In the genomic region with DNA sequence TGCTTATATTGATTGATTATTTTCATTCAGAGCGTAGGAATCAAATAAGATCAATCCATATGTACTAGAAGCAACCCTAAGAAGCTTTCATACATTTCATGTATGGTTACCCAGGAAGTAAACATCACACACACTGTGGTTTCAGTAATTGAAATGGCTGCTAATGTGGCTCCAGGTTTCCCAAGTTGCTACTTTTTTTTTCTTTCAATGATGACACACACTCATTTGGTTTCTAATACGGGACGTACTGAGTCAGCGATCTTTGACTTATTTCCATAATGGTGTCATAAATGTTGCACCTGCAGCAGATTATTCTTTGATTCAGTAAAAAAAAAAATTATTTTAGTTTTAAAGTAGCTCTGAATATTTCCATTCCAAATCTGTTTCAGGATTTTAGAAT, we compare ENCODE assay signal across 28 cellular contexts.
"Had no signal": no experiment of that assay in that cellular context is flagged by ENCODE, and none has a peak within 500 bp of the region (broad histone marks: within the 10 kb centered on the region; RNA-seq: fewer than 3 reads in every experiment).

No MANE protein-coding gene starts in this region.

- H3K36me3 ChIP-seq: brain microvascular endothelial cell, WERI-Rb-1 had no signal

- H3K27ac ChIP-seq: brain microvascular endothelial cell, coronary artery, WERI-Rb-1 had no signal

- DNase-seq: activated B cell treated with CpG ODN at 0.5 μM for 24 hours; activated CD4-positive, alpha-beta T cell treated with anti-CD3 and anti-CD28 coated beads for 48 hours; activated CD4-positive, alpha-beta T cell treated with anti-CD3 and anti-CD28 coated beads, Interleukin-2, amount 50 U/mL, for 1 hour; activated CD4-positive, alpha-beta T cell treated with anti-CD3 and anti-CD28 coated beads, Interleukin-2, amount 50 U/mL, for 48 hours; activated CD8-positive, alpha-beta memory T cell treated with anti-CD3 and anti-CD28 coated beads for 24 hours; activated CD8-positive, alpha-beta T cell treated with anti-CD3 and anti-CD28 coated beads for 36 hours; activated effector memory CD4-positive, alpha-beta T cell treated with Interleukin-2 at 50 U/mL for 16 hours; activated gamma-delta T cell treated with Interleukin-2 at 50 U/mL for 16 hours; activated naive CD4-positive, alpha-beta T cell treated with anti-CD3 and anti-CD28 coated beads, Interleukin-2, amount 50 U/mL, for 16 hours; activated naive CD4-positive, alpha-beta T cell treated with Interleukin-2 at 50 U/mL for 16 hours; activated T-cell treated with anti-CD3 and anti-CD28 coated beads, Interleukin-2, amount 50 U/mL, for 4 hours; amniotic stem cell; anterior cingulate cortex; brain microvascular endothelial cell; dorsolateral prefrontal cortex; effector memory CD4-positive, alpha-beta T cell; endodermal cell; foreskin fibroblast; T-helper 17 cell; T1000; WERI-Rb-1 had no signal

- ATAC-seq: activated CD4-positive, CD25-positive, alpha-beta regulatory T cell treated with anti-CD3 and anti-CD28 coated beads, Interleukin-2, amount 50 U/mL, for 24 hours; activated CD8-positive, alpha-beta T cell treated with anti-CD3 and anti-CD28 coated beads for 36 hours; activated T-cell treated with anti-CD3 and anti-CD28 coated beads, Interleukin-2, amount 50 U/mL, for 4 hours; activated T-helper 17 cell treated with anti-CD3 and anti-CD28 coated beads, Interleukin-2, amount 50 U/mL, for 72 hours; esophagus mucosa; T-helper 17 cell had no signal

- H3K4me3 ChIP-seq: coronary artery, dorsolateral prefrontal cortex had no signal

- H3K27me3 ChIP-seq: brain microvascular endothelial cell, dorsolateral prefrontal cortex had no signal

- FAIRE-seq: astrocyte, bronchial epithelial cell, frontal cortex had no signal
